Comparison of ENCODE assay signal across 32 cellular contexts in genomic region chr3:138099417-138099816, GRCh38. TPM values are rescaled to one million over a fixed set of nuclear protein-coding genes. Genes with fewer than 3 reads are reported as not detected.
"Had no signal": no experiment of that assay in that cellular context is flagged by ENCODE, and none has a peak within 500 bp of the region (broad histone marks: within the 10 kb centered on the region; RNA-seq: fewer than 3 reads in every experiment).

No MANE protein-coding gene starts in this region.

- DNase-seq: activated CD4-positive, alpha-beta memory T cell treated with anti-CD3 and anti-CD28 coated beads, Interleukin-2, amount 10 ng/mL, durations not matched to agents 7 days and 5 days; activated CD4-positive, alpha-beta T cell treated with anti-CD3 and anti-CD28 coated beads for 1 hour; activated CD4-positive, alpha-beta T cell treated with anti-CD3 and anti-CD28 coated beads for 4 hours; activated CD4-positive, alpha-beta T cell treated with anti-CD3 and anti-CD28 coated beads, Interleukin-2, amount 10 ng/mL, durations not matched to agents 7 days and 5 days; activated CD4-positive, alpha-beta T cell treated with anti-CD3 and anti-CD28 coated beads, Interleukin-2, amount 50 U/mL, for 4 hours; activated CD8-positive, alpha-beta memory T cell treated with anti-CD3 and anti-CD28 coated beads, Interleukin-2, amount 50 U/mL, for 48 hours; activated gamma-delta T cell; activated naive CD4-positive, alpha-beta T cell; activated naive CD4-positive, alpha-beta T cell treated with anti-CD3 and anti-CD28 coated beads, Interleukin-2, amount 10 ng/mL, durations not matched to agents 7 days and 5 days; activated T-cell treated with anti-CD3 and anti-CD28 coated beads for 4 hours; activated T-cell treated with anti-CD3 and anti-CD28 coated beads, Interleukin-2, amount 50 U/mL, for 24 hours; activated T-cell treated with anti-CD3 and anti-CD28 coated beads, Interleukin-2, amount 50 U/mL, for 72 hours; amniotic stem cell; anterior cingulate cortex; caudate nucleus; colonic mucosa; effector CD8-positive, alpha-beta T cell; esophagus squamous epithelium; foreskin melanocyte; heart right ventricle; T-helper 2 cell had no signal

- H3K4me1 Mint-ChIP-seq: activated CD4-positive, alpha-beta memory T cell treated with anti-CD3 and anti-CD28 coated beads, Interleukin-2, amount 10 ng/mL, durations not matched to agents 7 days and 5 days; activated CD4-positive, alpha-beta T cell treated with anti-CD3 and anti-CD28 coated beads, Interleukin-2, amount 10 ng/mL, durations not matched to agents 7 days and 5 days; activated naive CD4-positive, alpha-beta T cell treated with anti-CD3 and anti-CD28 coated beads, Interleukin-2, amount 10 ng/mL, durations not matched to agents 7 days and 5 days had no signal

- H3K4me3 ChIP-seq: colonic mucosa, esophagus squamous epithelium, gastroesophageal sphincter, heart right ventricle had no signal

- H3K36me3 ChIP-seq: colonic mucosa had no signal

- H3K4me1 ChIP-seq: colonic mucosa, esophagus squamous epithelium, gastroesophageal sphincter had no signal

- H3K27me3 ChIP-seq: colonic mucosa, esophagus squamous epithelium, gastroesophageal sphincter, heart right ventricle had no signal

- H3K36me3 Mint-ChIP-seq: activated naive CD4-positive, alpha-beta T cell treated with anti-CD3 and anti-CD28 coated beads, Interleukin-2, amount 10 ng/mL, durations not matched to agents 7 days and 5 days; activated naive CD8-positive, alpha-beta T cell had no signal

- ATAC-seq: activated T-cell treated with anti-CD3 and anti-CD28 coated beads, Interleukin-2, amount 50 U/mL, for 72 hours; gastroesophageal sphincter; heart right ventricle; WTC11 had no signal

- H3K27ac Mint-ChIP-seq: activated CD4-positive, alpha-beta memory T cell treated with anti-CD3 and anti-CD28 coated beads, Interleukin-2, amount 10 ng/mL, durations not matched to agents 7 days and 5 days; activated CD4-positive, alpha-beta T cell treated with anti-CD3 and anti-CD28 coated beads, Interleukin-2, amount 10 ng/mL, durations not matched to agents 7 days and 5 days; activated naive CD4-positive, alpha-beta T cell treated with anti-CD3 and anti-CD28 coated beads, Interleukin-2, amount 10 ng/mL, durations not matched to agents 7 days and 5 days; activated naive CD8-positive, alpha-beta T cell; activated T-cell treated with anti-CD3 and anti-CD28 coated beads, Interleukin-2, amount 50 U/mL, for 24 hours; activated T-cell treated with anti-CD3 and anti-CD28 coated beads, Interleukin-2, amount 50 U/mL, for 72 hours; WTC11 had no signal

- H3K9me3 Mint-ChIP-seq: activated CD4-positive, alpha-beta memory T cell treated with anti-CD3 and anti-CD28 coated beads, Interleukin-2, amount 10 ng/mL, durations not matched to agents 7 days and 5 days; activated CD4-positive, alpha-beta T cell treated with anti-CD3 and anti-CD28 coated beads, Interleukin-2, amount 10 ng/mL, durations not matched to agents 7 days and 5 days; activated naive CD4-positive, alpha-beta T cell treated with anti-CD3 and anti-CD28 coated beads, Interleukin-2, amount 10 ng/mL, durations not matched to agents 7 days and 5 days; activated T-cell treated with anti-CD3 and anti-CD28 coated beads, Interleukin-2, amount 50 U/mL, for 24 hours; activated T-cell treated with anti-CD3 and anti-CD28 coated beads, Interleukin-2, amount 50 U/mL, for 72 hours; WTC11 had no signal

- H3K27ac ChIP-seq: colonic mucosa, epithelial cell of prostate, esophagus squamous epithelium, gastroesophageal sphincter, heart right ventricle, VCaP had no signal

- H3K4me3 Mint-ChIP-seq: activated CD4-positive, alpha-beta memory T cell treated with anti-CD3 and anti-CD28 coated beads, Interleukin-2, amount 10 ng/mL, durations not matched to agents 7 days and 5 days; activated CD4-positive, alpha-beta T cell treated with anti-CD3 and anti-CD28 coated beads, Interleukin-2, amount 10 ng/mL, durations not matched to agents 7 days and 5 days; activated naive CD4-positive, alpha-beta T cell treated with anti-CD3 and anti-CD28 coated beads, Interleukin-2, amount 10 ng/mL, durations not matched to agents 7 days and 5 days; activated naive CD8-positive, alpha-beta T cell; activated T-cell treated with anti-CD3 and anti-CD28 coated beads, Interleukin-2, amount 50 U/mL, for 24 hours; activated T-cell treated with anti-CD3 and anti-CD28 coated beads, Interleukin-2, amount 50 U/mL, for 72 hours; WTC11 had no signal

- H3K9me3 ChIP-seq: colonic mucosa, esophagus squamous epithelium, gastroesophageal sphincter, heart right ventricle had no signal

RNA-seq across cellular contexts. Expression of gene A4GNT, which starts 32.8 kb away (rescaled TPM):
- total RNA-seq: activated CD4-positive, alpha-beta memory T cell treated with anti-CD3 and anti-CD28 coated beads, Interleukin-2, amount 10 ng/mL, durations not matched to agents 7 days and 5 days; activated CD4-positive, alpha-beta T cell treated with anti-CD3 and anti-CD28 coated beads, Interleukin-2, amount 10 ng/mL, durations not matched to agents 7 days and 5 days; activated T-cell treated with anti-CD3 and anti-CD28 coated beads, Interleukin-2, amount 50 U/mL, for 72 hours; astrocyte; colonic mucosa; dermis microvascular lymphatic vessel endothelial cell; endothelial cell of umbilical vein; esophagus squamous epithelium; fibroblast of lung; glomerular endothelial cell; heart right ventricle; T-helper 1 cell treated with Interleukin-12 subunit alpha and Interleukin-12 subunit beta and Interleukin-4 antibody, amounts not matched to agents 30 ng/mL and 1 ng/mL, for 36 hours; WTC11 had no signal
